12 cellular contexts compared by ENCODE assay signal in genomic region chr12:53502983-53503728, GRCh38. TPM values are rescaled to one million over a fixed set of nuclear protein-coding genes. Genes with fewer than 3 reads are reported as not detected.
A peak's percentile ranks its signal among the peaks of the same experiment; 100 is the strongest.
DNase-seq lines count a peak whose midpoint lies in the region; ATAC-seq and TF ChIP-seq lines count a peak whose summit lies in the region.
"Had no signal": no experiment of that assay in that cellular context is flagged by ENCODE, and none has a peak within 500 bp of the region (broad histone marks: within the 10 kb centered on the region; RNA-seq: fewer than 3 reads in every experiment).

No MANE protein-coding gene starts in this region.

- peaks cover 29% of the 10 kb centered on the region for H3K79me2 ChIP-seq in DOHH2 (ENCODE audit: control insufficient read depth, low read length)

- H3K9me3 ChIP-seq in DOHH2 (ENCODE audit: control insufficient read depth, insufficient read depth, low read length): no peaks in the 10 kb centered on the region
- H3K9me3 ChIP-seq in spleen: no peaks in the 10 kb centered on the region

- no peak for DNase-seq in RWPE1 (ENCODE audit: low spot score)
- no peak for DNase-seq in fibroblast of pulmonary artery (ENCODE audit: low read depth)
- DNase-seq in spleen: no peak
- no peak for DNase-seq in ecto neural progenitor cell (ENCODE audit: low spot score)
- DNase-seq: activated gamma-delta T cell treated with Interleukin-2 at 50 U/mL for 16 hours, NCI-H187 treated with DMSO at 0.1 percent for 48 hours had no signal

- TF ChIP-seq CTCF in DOHH2 (IDR thresholded peaks at IDR 0.05; ENCODE audit: low read depth, low read length, poor library complexity, severe bottlenecking) (no peak), RWPE1 (conservative IDR thresholded peaks at IDR 0.05; ENCODE audit: low read depth) (no peak), fibroblast of pulmonary artery (IDR thresholded peaks at IDR 0.05; ENCODE audit: low read length, missing control alignments) (no peak), spleen (IDR thresholded peaks at IDR 0.05 in 8 of 11, conservative IDR thresholded peaks at IDR 0.05 in 3 of 11) (no peak)

- no peaks in the 10 kb centered on the region for H3K27me3 ChIP-seq in DOHH2 (ENCODE audit: control insufficient read depth, low read length)
- H3K27me3 ChIP-seq in spleen (replicated peaks in 1 of 7): no peaks in the 10 kb centered on the region
- H3K27me3 ChIP-seq: hepatocyte had no signal

- H3K27ac ChIP-seq in DOHH2 (ENCODE audit: low read depth, low read length) (no peak overlapping the region), RWPE1 (peak overlapping the region; percentile 95), spleen (peak overlapping the region in 5 of 8 donors; percentile 92 to 98 (median 96))

- intact Hi-C loops in spleen (cut with DNase I; ENCODE audit: low total_unique reads): loop anchor here (10.0 kb wide), 1 partner anchor 48 kb away; the partner anchor contains the start of gene PCBP2

- no peaks in the 10 kb centered on the region for H3K9me2 ChIP-seq in DOHH2 (replicated peaks; ENCODE audit: control insufficient read depth, low read length)

- peaks cover 7% of the 10 kb centered on the region for H3F3A ChIP-seq in DOHH2 (ENCODE audit: control insufficient read depth, insufficient read depth)

- 76 to 91% (median 83%) methylated on average over 9 to 10 of the region's 10 CpGs for WGBS in spleen, 5 donors

- no peak for ATAC-seq in GM18909 (IDR thresholded peaks at IDR 0.05; ENCODE audit: poor library complexity, unreplicated experiment)
- ATAC-seq in HG02642 (IDR thresholded peaks at IDR 0.05; ENCODE audit: poor library complexity, unreplicated experiment): no peak

- H3K4me2 ChIP-seq in DOHH2 (ENCODE audit: low read length): 0 out of 2 replicates have a peak overlapping the region, but pooled peaks have one; percentile 96

- CTCF ChIA-PET in RWPE1 (lab: Yijun Ruan, JAX): interaction anchor here (1.3 kb wide), 1 partner anchor 182 kb away, joined by 7 read pairs; the partner anchor contains the start of gene AAAS

- peaks cover 29% of the 10 kb centered on the region for H3K4me1 ChIP-seq in DOHH2 (ENCODE audit: control insufficient read depth, low read length)
- H3K4me1 ChIP-seq in spleen: peaks cover 7 to 51% (median 40%) of the 10 kb centered on the region in 6 donors

- H4K20me1 ChIP-seq in DOHH2 (ENCODE audit: control insufficient read depth, insufficient read depth, low read depth, low read length): no peaks in the 10 kb centered on the region

- peaks cover 23% of the 10 kb centered on the region; the same call in 1 of the 2 replicates for H3K36me3 ChIP-seq in DOHH2 (ENCODE audit: control insufficient read depth, low read length)
- peaks cover 0 to 51% (median 30%) of the 10 kb centered on the region in 6 donors for H3K36me3 ChIP-seq in spleen

- POLR2A ChIA-PET in RWPE1 (lab: Yijun Ruan, JAX; ENCODE audit: low non-redundant PET): interaction anchor here (0.6 kb wide), 1 partner anchor 178 kb away, joined by 3 read pairs; no protein-coding TSS in a partner anchor

- no peak for TF ChIP-seq POLR2A in spleen (IDR thresholded peaks at IDR 0.05)

- H3K4me3 ChIP-seq in DOHH2 (ENCODE audit: low read length) (no peak overlapping the region), fibroblast of pulmonary artery (replicated peaks; ENCODE audit: low read depth, low read length) (peak overlapping the region; percentile 66), spleen (no peak overlapping the region)
- H3K4me3 ChIP-seq: hepatocyte had no signal

RNA-seq across cellular contexts. Expression of gene TARBP2, which starts 2.1 kb away (rescaled TPM):
- 10 to 100 TPM; 25.9 to 43.7 (median 31.8) TPM for total RNA-seq in spleen
- 10 to 100 TPM; 29.0 to 57.1 (median 42.7) TPM for polyA plus RNA-seq in spleen

RNA-seq across cellular contexts. Expression of gene MAP3K12, which starts 3.9 kb away (rescaled TPM):
- total RNA-seq in spleen: 10 to 100 TPM; 13.6 to 27.4 (median 20.8) TPM
- 10 to 100 TPM in 2 of 3 donors, 1 to 10 TPM in 1; 8.0 to 13.7 (median 10.9) TPM for polyA plus RNA-seq in spleen

RNA-seq across cellular contexts. Expression of gene NPFF, which starts 4.1 kb away (rescaled TPM):
- not detected for total RNA-seq in spleen
- polyA plus RNA-seq in spleen: 1 to 10 TPM in 2 of 3 donors, under 1 TPM in 1; 0.49 to 2.0 (median 1.3) TPM
- total RNA-seq: Daoy, hepatocyte, myocyte had no signal

RNA-seq across cellular contexts. Expression of gene PCBP2, which starts 51.3 kb away (rescaled TPM):
- 100 to 1,000 TPM; 547 to 779 (median 652) TPM for total RNA-seq in spleen
- 100 to 1,000 TPM; 449 to 459 (median 459) TPM for polyA plus RNA-seq in spleen
